23 cellular contexts compared by ENCODE assay signal in the genomic region with DNA sequence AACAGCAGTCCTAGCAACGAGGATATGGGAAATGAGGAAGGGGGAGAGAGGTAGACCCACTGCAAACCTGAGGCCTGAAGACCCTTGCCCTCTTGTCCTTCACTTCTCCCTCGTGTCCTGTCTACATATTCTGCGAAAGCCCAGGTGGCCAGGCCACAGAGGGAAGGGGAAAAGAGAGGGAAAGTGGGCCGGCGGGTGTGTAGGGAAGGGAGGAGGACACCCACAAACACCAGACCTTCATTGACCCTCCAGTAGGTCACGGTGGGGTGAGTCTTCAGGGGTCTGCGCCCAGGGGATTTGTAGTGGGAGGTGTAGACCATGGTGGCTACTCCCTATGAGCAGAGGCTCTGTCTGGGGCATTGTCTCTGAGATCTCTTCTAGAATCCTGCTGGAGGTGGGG. TPM values are rescaled to one million over a fixed set of nuclear protein-coding genes. Genes with fewer than 3 reads are reported as not detected.
DNase-seq lines count a peak whose midpoint lies in the region; ATAC-seq, FAIRE-seq and TF ChIP-seq lines count a peak whose summit lies in the region.
"Had no signal": no experiment of that assay in that cellular context is flagged by ENCODE, and none has a peak within 500 bp of the region (broad histone marks: within the 10 kb centered on the region; RNA-seq: fewer than 3 reads in every experiment).

No MANE protein-coding gene starts in this region.

- H3K14ac ChIP-seq in H1 (ENCODE audit: insufficient read length) (no peak overlapping the region), neuronal stem cell (ENCODE audit: low read length) (no peak overlapping the region)

- H3K4me3 ChIP-seq in H1 (ENCODE audit: extremely low read depth in 1 of 4, insufficient read depth in 2 of 4, low read depth in 3 of 4, low read length in 4 of 4) (no peak overlapping the region), neuronal stem cell (ENCODE audit: low read length in 2 of 2) (no peak overlapping the region), vagina (no peak overlapping the region)
- H3K4me3 ChIP-seq: A549, GM23338 had no signal

- H3K9ac ChIP-seq in H1 (replicated peaks in 1 of 4; ENCODE audit: extremely low read depth in 1 of 4, low read depth in 3 of 4, low read length in 3 of 4) (no peak overlapping the region), neuronal stem cell (ENCODE audit: low read depth, low read length, poor library complexity) (no peak overlapping the region)

- ATAC-seq in left cardiac atrium (no peak), Right ventricle myocardium inferior (no peak), HG02852 (IDR thresholded peaks at IDR 0.05; ENCODE audit: unreplicated experiment) (no peak)
- ATAC-seq: A549, GM23338, HCT116, HepG2 had no signal

- H3K36me3 ChIP-seq in H1 (ENCODE audit: control insufficient read depth in 2 of 4, insufficient read depth in 4 of 4, low read length in 3 of 4) (no peaks in the 10 kb centered on the region), neuronal stem cell (replicated peaks in 1 of 2; ENCODE audit: control insufficient read depth in 2 of 2, insufficient read depth in 2 of 2, low read length in 2 of 2) (no peaks in the 10 kb centered on the region), vagina (no peaks in the 10 kb centered on the region)

- no peaks in the 10 kb centered on the region for H3K79me2 ChIP-seq in H1 (ENCODE audit: control insufficient read depth in 1 of 2, insufficient read depth in 2 of 2, low read length in 2 of 2)

- H3K27ac ChIP-seq in H1 (ENCODE audit: low read depth, low read length) (no peak overlapping the region), neuronal stem cell (replicated peaks; ENCODE audit: low read length) (no peak overlapping the region), vagina (no peak overlapping the region)
- H3K27ac ChIP-seq: 22Rv1, A549, C4-2B had no signal

- H3K4me1 ChIP-seq in H1 (replicated peaks in 1 of 4; ENCODE audit: control insufficient read depth in 3 of 4, insufficient read depth in 4 of 4, low read length in 3 of 4) = peaks cover 0 to 10% (median 1%) of the 10 kb centered on the region in 4 experiments; a peak in 5 of 7 replicates
- H3K4me1 ChIP-seq in neuronal stem cell (ENCODE audit: control insufficient read depth in 2 of 2, insufficient read depth in 1 of 2, low read depth in 1 of 2, low read length in 2 of 2) = peaks cover 7 to 20% of the 10 kb centered on the region in 2 donors
- H3K4me1 ChIP-seq in vagina = peaks cover 6% of the 10 kb centered on the region

- H4K91ac ChIP-seq in H1 (replicated peaks; ENCODE audit: insufficient read length, low read length) = no peak overlapping the region
- H4K91ac ChIP-seq in neuronal stem cell (ENCODE audit: low read depth, low read length, poor library complexity) = no peak overlapping the region

- H3K27me3 ChIP-seq in H1 (replicated peaks in 1 of 4; ENCODE audit: control insufficient read depth in 3 of 4, extremely low read depth in 1 of 4, insufficient read depth in 3 of 4, low read length in 3 of 4) = peaks cover 0 to 29% (median 18%) of the 10 kb centered on the region in 4 experiments; a peak in 6 of 7 replicates
- peaks cover 0 to 78% (median 4%) of the 10 kb centered on the region in 3 experiments for H3K27me3 ChIP-seq in neuronal stem cell (ENCODE audit: control insufficient read depth in 3 of 3, insufficient read depth in 3 of 3, low read depth in 1 of 3, low read length in 3 of 3)
- no peaks in the 10 kb centered on the region for H3K27me3 ChIP-seq in vagina

- no peak overlapping the region for H3K4me2 ChIP-seq in H1 (ENCODE audit: insufficient read depth in 1 of 2, low read depth in 2 of 2, low read length in 2 of 2)
- H3K4me2 ChIP-seq in neuronal stem cell (ENCODE audit: insufficient read depth, low read length, poor library complexity, severe bottlenecking) = no peak overlapping the region
- H3K4me2 ChIP-seq: A549, GM23338 had no signal

- no peak for TF ChIP-seq RAD21 in H1 (IDR thresholded peaks at IDR 0.05 in 1 of 2, conservative IDR thresholded peaks at IDR 0.05 in 1 of 2; ENCODE audit: low read depth in 2 of 2, low read length in 2 of 2)

- H2BK15ac ChIP-seq in H1 (ENCODE audit: low read length) (no peak overlapping the region), neuronal stem cell (ENCODE audit: low read length) (no peak overlapping the region)

- no peak for FAIRE-seq in H1 (lab: Jason Lieb, UNC)
- FAIRE-seq: A549, D721Med, G401.6, GM12891, HepG2 had no signal

- no peak for TF ChIP-seq POLR2A in H1 (IDR thresholded peaks at IDR 0.05; ENCODE audit: control extremely low read depth in 1 of 2, low read depth in 2 of 2, low read length in 2 of 2)
- no peak for TF ChIP-seq POLR2A in vagina (IDR thresholded peaks at IDR 0.05)

- H4K20me1 ChIP-seq in H1 (replicated peaks in 1 of 2; ENCODE audit: control insufficient read depth in 1 of 2, insufficient read depth in 2 of 2, low read length in 2 of 2) = no peaks in the 10 kb centered on the region

- H4K8ac ChIP-seq in H1 (ENCODE audit: extremely low read depth, insufficient read depth, low read length) (no peak overlapping the region), neuronal stem cell (ENCODE audit: low read depth, low read length) (no peak overlapping the region)

- peaks cover 2% of the 10 kb centered on the region; the same call in 1 of the 2 replicates for H3K23me2 ChIP-seq in H1 (ENCODE audit: low read depth, low read length)

- 72% methylated on average over 5 of the region's 7 CpGs; no CpG with 5 or more reads in 1 of the 2 experiments for WGBS in H1 (ENCODE audit: extremely low coverage in 1 of 2, insufficient coverage in 1 of 2, insufficient read length in 1 of 2, insufficient replicate concordance in 2 of 2, low coverage in 1 of 2, low lambda C conversion rate in 2 of 2, missing lambda C conversion rate in 1 of 2), 2 experiments
- no CpG with 5 or more reads among the region's 7 CpGs for WGBS in neuronal stem cell (ENCODE audit: extremely low coverage in 2 of 2, insufficient read length in 2 of 2, insufficient replicate concordance in 1 of 2), 2 donors

- TF ChIP-seq CTCF in H1 (IDR thresholded peaks at IDR 0.05; ENCODE audit: control extremely low read depth in 1 of 3, insufficient read depth in 1 of 3, low read depth in 1 of 3, low read length in 3 of 3) (no peak), vagina (IDR thresholded peaks at IDR 0.05) (no peak)

- H4K5ac ChIP-seq in H1 (ENCODE audit: insufficient read length, low read depth, low read length) = no peak overlapping the region

- H3K56ac ChIP-seq in H1 (replicated peaks; ENCODE audit: insufficient read length, low read depth, low read length) = no peak overlapping the region

- DNase-seq in left cardiac atrium = peak; percentile 7
- DNase-seq in Right ventricle myocardium inferior (ENCODE audit: missing footprints) = no peak
- no peak for DNase-seq in H1 (ENCODE audit: low read depth in 1 of 2, low spot score in 2 of 2)
- no peak for DNase-seq in neuronal stem cell (ENCODE audit: low spot score)
- no peak for DNase-seq in vagina (ENCODE audit: extremely low spot score in 2 of 2)
- DNase-seq in RKO (ENCODE audit: low spot score) = no peak
- no peak for DNase-seq in foreskin melanocyte
- DNase-seq: AML-193; Caco-2; CD4-positive, alpha-beta T cell; H7; HFFc6 had no signal

- CTCF ChIA-PET in H1 (lab: Charles Lee; ENCODE audit: partially characterized antibody) = interaction anchor here (1.1 to 12.4 kb wide), 5 partner anchors 10 to 67 kb away, joined by 3 to 107 read pairs (median 7); no protein-coding TSS in a partner anchor

- no peak overlapping the region; the same call in 1 of the 2 replicates for H2AK5ac ChIP-seq in H1 (ENCODE audit: low read depth, low read length)
- H2AK5ac ChIP-seq in neuronal stem cell (ENCODE audit: low read depth, low read length) = no peak overlapping the region

- H2BK12ac ChIP-seq in H1 (ENCODE audit: low read depth, low read length) = no peak overlapping the region
- peak overlapping the region; percentile 33 for H2BK12ac ChIP-seq in neuronal stem cell (ENCODE audit: low read length)

- no peak overlapping the region for H2BK20ac ChIP-seq in H1 (ENCODE audit: low read length)

- no peak overlapping the region for H2BK120ac ChIP-seq in H1 (replicated peaks; ENCODE audit: low read depth, low read length)
- no peak overlapping the region for H2BK120ac ChIP-seq in neuronal stem cell (ENCODE audit: low read depth, low read length)

- peak overlapping the region; percentile 7; the same call in 1 of the 2 replicates for H3K18ac ChIP-seq in H1 (ENCODE audit: extremely low read depth, low read length)
- H3K18ac ChIP-seq in neuronal stem cell (ENCODE audit: low read length) = peak overlapping the region; percentile 32

- H2BK5ac ChIP-seq in H1 (ENCODE audit: low read depth, low read length) (no peak overlapping the region; the same call in 1 of the 2 replicates), neuronal stem cell (ENCODE audit: low read length) (peak overlapping the region; percentile 15)

- TF ChIP-seq EP300 in H1 (IDR thresholded peaks at IDR 0.05; ENCODE audit: borderline replicate concordance in 1 of 2, low read depth in 2 of 2, low read length in 2 of 2) = no peak

- H3K9me3 ChIP-seq in H1 (ENCODE audit: insufficient read depth in 2 of 2, low read depth in 1 of 2, low read length in 1 of 2) (no peaks in the 10 kb centered on the region), neuronal stem cell (replicated peaks in 1 of 2; ENCODE audit: control insufficient read depth in 2 of 2, insufficient read depth in 1 of 2, low read depth in 1 of 2, low read length in 2 of 2) (no peaks in the 10 kb centered on the region), vagina (no peaks in the 10 kb centered on the region)
- H3K9me3 ChIP-seq: A549, Caco-2 had no signal

- intact Hi-C loops in left cardiac atrium (cut with DNase I) (no loop called here), Right ventricle myocardium inferior (cut with DNase I) (no loop called here), vagina (cut with DNase I) (no loop called here)

- H3K4ac ChIP-seq in H1 (replicated peaks; ENCODE audit: insufficient read length, low read depth, low read length) (no peak overlapping the region), neuronal stem cell (ENCODE audit: low read length) (no peak overlapping the region)

- H3K23ac ChIP-seq in H1 (ENCODE audit: insufficient read length) (no peak overlapping the region), neuronal stem cell (ENCODE audit: low read depth, low read length, poor library complexity) (no peak overlapping the region)

- no peak overlapping the region for H2AFZ ChIP-seq in H1 (ENCODE audit: low read length)
- no peak overlapping the region for H2AFZ ChIP-seq in neuronal stem cell (ENCODE audit: low read length)
- H2AFZ ChIP-seq: GM23338 had no signal

- POLR2A ChIA-PET in H1 (lab: Charles Lee; ENCODE audit: partially characterized antibody) = no interaction called here

- H3K79me1 ChIP-seq in H1 (ENCODE audit: low read depth, low read length) (no peaks in the 10 kb centered on the region), neuronal stem cell (ENCODE audit: low read depth, low read length) (no peaks in the 10 kb centered on the region)

RNA-seq across cellular contexts. Expression of gene FAIM2, which starts 3.8 kb away (rescaled TPM):
- total RNA-seq in left cardiac atrium = 10 to 100 TPM in 1 of 2 donors, 1 to 10 TPM in 1; 6.4 to 25.9 TPM
- 20.5 TPM for total RNA-seq in Right ventricle myocardium inferior
- 0.89 and 1.4 TPM in 2 replicates for total RNA-seq in H1 (2021; fragmentation: NEBNext Ultra II Directional; extraction: Animal tissue kit (Norgen Biotek cat#: 25700))
- 1.3 and 3.1 TPM in 2 replicates for polyA plus RNA-seq in H1 (2011; rRNA removed)
- 1.2 TPM for polyA plus RNA-seq in H1 (2011; cell fraction: cytosol; rRNA removed)
- 3.7 TPM for polyA plus RNA-seq in H1 (2011; cell fraction: nucleus; rRNA removed)
- polyA plus RNA-seq in H1 (2012, experiment 1 of 2) = 0.22 to 1.3 TPM (median 0.64 TPM) in 4 replicates
- 0.18 TPM for polyA plus RNA-seq in H1 (2012, experiment 2 of 2)
- polyA plus RNA-seq in H1 (2013, experiment 1 of 2) = 0.39 TPM
- polyA plus RNA-seq in H1 (2013, experiment 2 of 2) = 0.33 TPM
- polyA minus RNA-seq in H1 (2011; rRNA and poly(A)+ RNA removed) = 1.2 and 2.2 TPM in 2 replicates
- 2.2 TPM for polyA minus RNA-seq in H1 (2011; cell fraction: cytosol; rRNA and poly(A)+ RNA removed)
- polyA minus RNA-seq in H1 (2011; cell fraction: nucleus; rRNA and poly(A)+ RNA removed) = 0.70 TPM
- polyA plus RNA-seq in neuronal stem cell (2013, experiment 1 of 2) = 5.6 TPM
- 4.9 TPM for polyA plus RNA-seq in neuronal stem cell (2013, experiment 2 of 2)
- 19.4 TPM for total RNA-seq in vagina
- total RNA-seq: CD4-positive, alpha-beta T cell; H7; HepG2 had no signal
- polyA plus RNA-seq: HepG2 had no signal

RNA-seq across cellular contexts. Expression of gene AQP2, which starts 50.6 kb away (rescaled TPM):
- under 1 TPM; 0.09 to 0.24 TPM for total RNA-seq in left cardiac atrium
- not detected for total RNA-seq in Right ventricle myocardium inferior
- total RNA-seq in H1 (2021; fragmentation: NEBNext Ultra II Directional; extraction: Animal tissue kit (Norgen Biotek cat#: 25700)) = not detected in 2 replicates
- polyA plus RNA-seq in H1 (2011; rRNA removed) = 0.02 TPM in 1 of 2 replicates, not detected in the other
- polyA plus RNA-seq in H1 (2011; cell fraction: cytosol; rRNA removed) = not detected
- 0.06 TPM for polyA plus RNA-seq in H1 (2011; cell fraction: nucleus; rRNA removed)
- not detected in 4 replicates for polyA plus RNA-seq in H1 (2012, experiment 1 of 2)
- not detected for polyA plus RNA-seq in H1 (2012, experiment 2 of 2)
- not detected for polyA plus RNA-seq in H1 (2013, experiment 1 of 2)
- not detected for polyA plus RNA-seq in H1 (2013, experiment 2 of 2)
- polyA minus RNA-seq in H1 (2011; rRNA and poly(A)+ RNA removed) = 0.05 and 0.06 TPM in 2 replicates
- polyA minus RNA-seq in H1 (2011; cell fraction: cytosol; rRNA and poly(A)+ RNA removed) = not detected
- polyA minus RNA-seq in H1 (2011; cell fraction: nucleus; rRNA and poly(A)+ RNA removed) = 0.20 TPM
- polyA plus RNA-seq in neuronal stem cell (2013, experiment 1 of 2) = not detected
- polyA plus RNA-seq in neuronal stem cell (2013, experiment 2 of 2) = not detected
- total RNA-seq in vagina = not detected
- total RNA-seq: Caco-2; CD4-positive, alpha-beta T cell; H7; HepG2; HFFc6 had no signal
- polyA plus RNA-seq: A549, BJ, GM23338, HepG2 had no signal

RNA-seq across cellular contexts. Expression of gene BCDIN3D, which starts 57.0 kb away (rescaled TPM):
- total RNA-seq in left cardiac atrium (1 to 10 TPM; 2.9 to 4.0 TPM), Right ventricle myocardium inferior (2.6 TPM), vagina (2.7 TPM)
- total RNA-seq in H1 (2021; fragmentation: NEBNext Ultra II Directional; extraction: Animal tissue kit (Norgen Biotek cat#: 25700)) = 2.4 and 2.5 TPM in 2 replicates
- polyA plus RNA-seq in H1 (2011; rRNA removed) = 1.6 TPM in 2 replicates
- 2.0 TPM for polyA plus RNA-seq in H1 (2011; cell fraction: cytosol; rRNA removed)
- polyA plus RNA-seq in H1 (2011; cell fraction: nucleus; rRNA removed) = 1.5 TPM
- 1.7 to 3.4 TPM (median 2.0 TPM) in 4 replicates for polyA plus RNA-seq in H1 (2012, experiment 1 of 2)
- 1.7 TPM for polyA plus RNA-seq in H1 (2012, experiment 2 of 2)
- polyA plus RNA-seq in H1 (2013, experiment 1 of 2) = 2.2 TPM
- polyA plus RNA-seq in H1 (2013, experiment 2 of 2) = 2.5 TPM
- 2.4 and 2.7 TPM in 2 replicates for polyA minus RNA-seq in H1 (2011; rRNA and poly(A)+ RNA removed)
- 0.59 TPM for polyA minus RNA-seq in H1 (2011; cell fraction: cytosol; rRNA and poly(A)+ RNA removed)
- polyA minus RNA-seq in H1 (2011; cell fraction: nucleus; rRNA and poly(A)+ RNA removed) = 1.3 TPM
- 5.6 TPM for polyA plus RNA-seq in neuronal stem cell (2013, experiment 1 of 2)
- polyA plus RNA-seq in neuronal stem cell (2013, experiment 2 of 2) = 6.0 TPM
